Comparison of ENCODE assay signal across 1 cellular context in the genomic region with DNA sequence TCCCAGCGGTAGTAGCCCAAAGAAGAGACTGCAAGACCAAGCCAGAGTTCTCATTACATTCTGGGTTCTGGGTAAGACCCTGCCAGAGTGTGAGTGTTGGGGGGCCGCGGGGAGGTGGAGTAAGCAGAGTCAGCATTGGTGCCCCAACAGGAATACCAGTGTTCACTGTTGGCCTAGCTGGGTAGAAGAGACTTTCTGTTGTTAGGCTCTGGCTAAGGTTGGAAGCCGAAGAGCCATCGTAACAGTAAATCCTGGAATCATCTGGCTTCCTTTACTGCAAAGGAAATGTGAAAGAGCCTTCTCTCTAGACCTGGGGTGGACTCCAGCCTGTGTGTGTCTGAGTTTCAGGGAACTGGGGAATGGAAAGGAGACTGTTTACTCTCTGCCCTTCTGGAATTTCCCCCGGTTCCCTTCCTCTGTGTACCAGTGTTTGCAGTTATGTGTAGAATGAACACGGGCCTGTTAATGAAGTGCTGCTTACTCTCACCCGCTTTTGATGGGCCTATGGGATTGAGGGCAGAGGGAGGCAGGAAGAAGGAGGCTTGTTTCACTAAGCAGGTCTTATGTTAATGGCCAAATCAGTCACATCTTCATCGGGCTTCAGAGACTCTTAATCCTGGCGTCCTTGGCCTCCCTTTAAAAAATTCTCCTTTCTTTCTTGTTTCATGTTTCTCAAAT.
TF ChIP-seq lines count a peak whose summit lies in the region.

No MANE protein-coding gene starts in this region.

TF ChIP-seq in HepG2, 621 proteins besides CTCF, POLR2A, EP300 and RAD21 (continued from another document and continues in another):
- peak; percentile 48; the same call in 1 of the 2 replicates for TF ChIP-seq ZNF205 (CRISPR knock-in tag; IDR thresholded peaks at IDR 0.05)
- TF ChIP-seq NRL (CRISPR knock-in tag; IDR thresholded peaks at IDR 0.05; ENCODE audit: borderline replicate concordance): no peak
- peak; percentile 73 for TF ChIP-seq ZMYM4 (CRISPR knock-in tag; IDR thresholded peaks at IDR 0.05)
- TF ChIP-seq, protein P1, sequence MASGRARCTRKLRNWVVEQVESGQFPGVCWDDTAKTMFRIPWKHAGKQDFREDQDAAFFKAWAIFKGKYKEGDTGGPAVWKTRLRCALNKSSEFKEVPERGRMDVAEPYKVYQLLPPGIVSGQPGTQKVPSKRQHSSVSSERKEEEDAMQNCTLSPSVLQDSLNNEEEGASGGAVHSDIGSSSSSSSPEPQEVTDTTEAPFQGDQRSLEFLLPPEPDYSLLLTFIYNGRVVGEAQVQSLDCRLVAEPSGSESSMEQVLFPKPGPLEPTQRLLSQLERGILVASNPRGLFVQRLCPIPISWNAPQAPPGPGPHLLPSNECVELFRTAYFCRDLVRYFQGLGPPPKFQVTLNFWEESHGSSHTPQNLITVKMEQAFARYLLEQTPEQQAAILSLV (CRISPR knock-in tag; IDR thresholded peaks at IDR 0.05; ENCODE audit: borderline replicate concordance): no peak
- TF ChIP-seq ZNF543 (CRISPR knock-in tag; IDR thresholded peaks at IDR 0.05): peak; percentile 93
- TF ChIP-seq CHD4 (IDR thresholded peaks at IDR 0.05; ENCODE audit: borderline replicate concordance, low read length): no peak
- TF ChIP-seq YY1 (IDR thresholded peaks at IDR 0.05; ENCODE audit: insufficient read depth, insufficient replicate concordance, low read depth, low read length): no peak
- TF ChIP-seq SPEN (CRISPR knock-in tag; IDR thresholded peaks at IDR 0.05; ENCODE audit: low read depth): 0 out of 2 replicates have a peak, but pooled peaks have one; percentile 42
- TF ChIP-seq TEAD2 (CRISPR knock-in tag; IDR thresholded peaks at IDR 0.05): no peak
- TF ChIP-seq MAFK (conservative IDR thresholded peaks at IDR 0.05 in 1 of 2, IDR thresholded peaks at IDR 0.05 in 1 of 2; ENCODE audit: low read length in 2 of 2): no peak
- TF ChIP-seq, protein P2, sequence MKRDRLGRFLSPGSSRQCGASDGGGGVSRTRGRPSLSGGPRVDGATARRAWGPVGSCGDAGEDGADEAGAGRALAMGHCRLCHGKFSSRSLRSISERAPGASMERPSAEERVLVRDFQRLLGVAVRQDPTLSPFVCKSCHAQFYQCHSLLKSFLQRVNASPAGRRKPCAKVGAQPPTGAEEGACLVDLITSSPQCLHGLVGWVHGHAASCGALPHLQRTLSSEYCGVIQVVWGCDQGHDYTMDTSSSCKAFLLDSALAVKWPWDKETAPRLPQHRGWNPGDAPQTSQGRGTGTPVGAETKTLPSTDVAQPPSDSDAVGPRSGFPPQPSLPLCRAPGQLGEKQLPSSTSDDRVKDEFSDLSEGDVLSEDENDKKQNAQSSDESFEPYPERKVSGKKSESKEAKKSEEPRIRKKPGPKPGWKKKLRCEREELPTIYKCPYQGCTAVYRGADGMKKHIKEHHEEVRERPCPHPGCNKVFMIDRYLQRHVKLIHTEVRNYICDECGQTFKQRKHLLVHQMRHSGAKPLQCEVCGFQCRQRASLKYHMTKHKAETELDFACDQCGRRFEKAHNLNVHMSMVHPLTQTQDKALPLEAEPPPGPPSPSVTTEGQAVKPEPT (CRISPR knock-in tag; IDR thresholded peaks at IDR 0.05; ENCODE audit: low read depth): peak; percentile 74; the same call in 1 of the 2 replicates
- TF ChIP-seq, protein P3, sequence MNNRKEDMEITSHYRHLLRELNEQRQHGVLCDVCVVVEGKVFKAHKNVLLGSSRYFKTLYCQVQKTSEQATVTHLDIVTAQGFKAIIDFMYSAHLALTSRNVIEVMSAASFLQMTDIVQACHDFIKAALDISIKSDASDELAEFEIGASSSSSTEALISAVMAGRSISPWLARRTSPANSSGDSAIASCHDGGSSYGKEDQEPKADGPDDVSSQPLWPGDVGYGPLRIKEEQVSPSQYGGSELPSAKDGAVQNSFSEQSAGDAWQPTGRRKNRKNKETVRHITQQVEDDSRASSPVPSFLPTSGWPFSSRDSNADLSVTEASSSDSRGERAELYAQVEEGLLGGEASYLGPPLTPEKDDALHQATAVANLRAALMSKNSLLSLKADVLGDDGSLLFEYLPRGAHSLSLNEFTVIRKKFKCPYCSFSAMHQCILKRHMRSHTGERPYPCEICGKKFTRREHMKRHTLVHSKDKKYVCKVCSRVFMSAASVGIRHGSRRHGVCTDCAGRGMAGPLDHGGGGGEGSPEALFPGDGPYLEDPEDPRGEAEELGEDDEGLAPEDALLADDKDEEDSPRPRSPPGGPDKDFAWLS (CRISPR knock-in tag; IDR thresholded peaks at IDR 0.05; ENCODE audit: borderline replicate concordance): no peak
- no peak for TF ChIP-seq ZSCAN12 (CRISPR knock-in tag; IDR thresholded peaks at IDR 0.05)
- TF ChIP-seq, protein P4, sequence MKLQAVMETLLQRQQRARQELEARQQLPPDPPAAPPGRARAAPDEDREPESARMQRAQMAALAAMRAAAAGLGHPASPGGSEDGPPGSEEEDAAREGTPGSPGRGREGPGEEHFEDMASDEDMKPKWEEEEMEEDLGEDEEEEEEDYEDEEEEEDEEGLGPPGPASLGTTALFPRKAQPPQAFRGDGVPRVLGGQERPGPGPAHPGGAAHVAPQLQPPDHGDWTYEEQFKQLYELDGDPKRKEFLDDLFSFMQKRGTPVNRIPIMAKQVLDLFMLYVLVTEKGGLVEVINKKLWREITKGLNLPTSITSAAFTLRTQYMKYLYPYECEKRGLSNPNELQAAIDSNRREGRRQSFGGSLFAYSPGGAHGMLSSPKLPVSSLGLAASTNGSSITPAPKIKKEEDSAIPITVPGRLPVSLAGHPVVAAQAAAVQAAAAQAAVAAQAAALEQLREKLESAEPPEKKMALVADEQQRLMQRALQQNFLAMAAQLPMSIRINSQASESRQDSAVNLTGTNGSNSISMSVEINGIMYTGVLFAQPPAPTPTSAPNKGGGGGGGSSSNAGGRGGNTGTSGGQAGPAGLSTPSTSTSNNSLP (IDR thresholded peaks at IDR 0.05; ENCODE audit: low read depth, low read length): no peak
- peak; percentile 70; the same call in 1 of the 2 replicates for TF ChIP-seq ZFP90 (CRISPR knock-in tag; IDR thresholded peaks at IDR 0.05; ENCODE audit: borderline replicate concordance)
- TF ChIP-seq, protein P5, sequence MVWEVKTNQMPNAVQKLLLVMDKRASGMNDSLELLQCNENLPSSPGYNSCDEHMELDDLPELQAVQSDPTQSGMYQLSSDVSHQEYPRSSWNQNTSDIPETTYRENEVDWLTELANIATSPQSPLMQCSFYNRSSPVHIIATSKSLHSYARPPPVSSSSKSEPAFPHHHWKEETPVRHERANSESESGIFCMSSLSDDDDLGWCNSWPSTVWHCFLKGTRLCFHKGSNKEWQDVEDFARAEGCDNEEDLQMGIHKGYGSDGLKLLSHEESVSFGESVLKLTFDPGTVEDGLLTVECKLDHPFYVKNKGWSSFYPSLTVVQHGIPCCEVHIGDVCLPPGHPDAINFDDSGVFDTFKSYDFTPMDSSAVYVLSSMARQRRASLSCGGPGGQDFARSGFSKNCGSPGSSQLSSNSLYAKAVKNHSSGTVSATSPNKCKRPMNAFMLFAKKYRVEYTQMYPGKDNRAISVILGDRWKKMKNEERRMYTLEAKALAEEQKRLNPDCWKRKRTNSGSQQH (CRISPR knock-in tag; IDR thresholded peaks at IDR 0.05; ENCODE audit: low read depth): peak; percentile 59; the same call in 1 of the 2 replicates
- no peak for TF ChIP-seq SMARCC2 (IDR thresholded peaks at IDR 0.05)
- TF ChIP-seq, protein P6, sequence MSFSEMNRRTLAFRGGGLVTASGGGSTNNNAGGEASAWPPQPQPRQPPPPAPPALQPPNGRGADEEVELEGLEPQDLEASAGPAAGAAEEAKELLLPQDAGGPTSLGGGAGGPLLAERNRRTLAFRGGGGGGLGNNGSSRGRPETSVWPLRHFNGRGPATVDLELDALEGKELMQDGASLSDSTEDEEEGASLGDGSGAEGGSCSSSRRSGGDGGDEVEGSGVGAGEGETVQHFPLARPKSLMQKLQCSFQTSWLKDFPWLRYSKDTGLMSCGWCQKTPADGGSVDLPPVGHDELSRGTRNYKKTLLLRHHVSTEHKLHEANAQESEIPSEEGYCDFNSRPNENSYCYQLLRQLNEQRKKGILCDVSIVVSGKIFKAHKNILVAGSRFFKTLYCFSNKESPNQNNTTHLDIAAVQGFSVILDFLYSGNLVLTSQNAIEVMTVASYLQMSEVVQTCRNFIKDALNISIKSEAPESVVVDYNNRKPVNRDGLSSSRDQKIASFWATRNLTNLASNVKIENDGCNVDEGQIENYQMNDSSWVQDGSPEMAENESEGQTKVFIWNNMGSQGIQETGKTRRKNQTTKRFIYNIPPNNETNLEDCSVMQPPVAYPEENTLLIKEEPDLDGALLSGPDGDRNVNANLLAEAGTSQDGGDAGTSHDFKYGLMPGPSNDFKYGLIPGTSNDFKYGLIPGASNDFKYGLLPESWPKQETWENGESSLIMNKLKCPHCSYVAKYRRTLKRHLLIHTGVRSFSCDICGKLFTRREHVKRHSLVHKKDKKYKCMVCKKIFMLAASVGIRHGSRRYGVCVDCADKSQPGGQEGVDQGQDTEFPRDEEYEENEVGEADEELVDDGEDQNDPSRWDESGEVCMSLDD (CRISPR knock-in tag; IDR thresholded peaks at IDR 0.05; ENCODE audit: borderline replicate concordance): 0 out of 2 replicates have a peak, but pooled peaks have one; percentile 36
- TF ChIP-seq KLF13 (CRISPR knock-in tag; IDR thresholded peaks at IDR 0.05): no peak
- TF ChIP-seq ZNF792 (CRISPR knock-in tag; IDR thresholded peaks at IDR 0.05): peak; percentile 12; the same call in 1 of the 2 replicates
- no peak for TF ChIP-seq CC2D1A (CRISPR knock-in tag; IDR thresholded peaks at IDR 0.05)
- no peak for TF ChIP-seq CREB1 (IDR thresholded peaks at IDR 0.05)
- TF ChIP-seq CREB1 (CRISPR knock-in tag; IDR thresholded peaks at IDR 0.05): peak; percentile 68
- TF ChIP-seq ZNF121 (CRISPR knock-in tag; IDR thresholded peaks at IDR 0.05): peak; percentile 31; the same call in 1 of the 2 replicates
- TF ChIP-seq ATAD3A (CRISPR knock-in tag; IDR thresholded peaks at IDR 0.05): no peak
- no peak for TF ChIP-seq NFE2L2 (IDR thresholded peaks at IDR 0.05; ENCODE audit: low read length)
- no peak for TF ChIP-seq ZNF546 (CRISPR knock-in tag; conservative IDR thresholded peaks at IDR 0.05)
- TF ChIP-seq FOSL1 (CRISPR knock-in tag; IDR thresholded peaks at IDR 0.05; ENCODE audit: borderline replicate concordance): no peak
- TF ChIP-seq, protein P7, sequence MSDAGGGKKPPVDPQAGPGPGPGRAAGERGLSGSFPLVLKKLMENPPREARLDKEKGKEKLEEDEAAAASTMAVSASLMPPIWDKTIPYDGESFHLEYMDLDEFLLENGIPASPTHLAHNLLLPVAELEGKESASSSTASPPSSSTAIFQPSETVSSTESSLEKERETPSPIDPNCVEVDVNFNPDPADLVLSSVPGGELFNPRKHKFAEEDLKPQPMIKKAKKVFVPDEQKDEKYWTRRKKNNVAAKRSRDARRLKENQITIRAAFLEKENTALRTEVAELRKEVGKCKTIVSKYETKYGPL (CRISPR knock-in tag; IDR thresholded peaks at IDR 0.05): no peak
- TF ChIP-seq POLR2G (IDR thresholded peaks at IDR 0.05; ENCODE audit: low read depth, low read length): peak; percentile 89
- TF ChIP-seq, protein P8, sequence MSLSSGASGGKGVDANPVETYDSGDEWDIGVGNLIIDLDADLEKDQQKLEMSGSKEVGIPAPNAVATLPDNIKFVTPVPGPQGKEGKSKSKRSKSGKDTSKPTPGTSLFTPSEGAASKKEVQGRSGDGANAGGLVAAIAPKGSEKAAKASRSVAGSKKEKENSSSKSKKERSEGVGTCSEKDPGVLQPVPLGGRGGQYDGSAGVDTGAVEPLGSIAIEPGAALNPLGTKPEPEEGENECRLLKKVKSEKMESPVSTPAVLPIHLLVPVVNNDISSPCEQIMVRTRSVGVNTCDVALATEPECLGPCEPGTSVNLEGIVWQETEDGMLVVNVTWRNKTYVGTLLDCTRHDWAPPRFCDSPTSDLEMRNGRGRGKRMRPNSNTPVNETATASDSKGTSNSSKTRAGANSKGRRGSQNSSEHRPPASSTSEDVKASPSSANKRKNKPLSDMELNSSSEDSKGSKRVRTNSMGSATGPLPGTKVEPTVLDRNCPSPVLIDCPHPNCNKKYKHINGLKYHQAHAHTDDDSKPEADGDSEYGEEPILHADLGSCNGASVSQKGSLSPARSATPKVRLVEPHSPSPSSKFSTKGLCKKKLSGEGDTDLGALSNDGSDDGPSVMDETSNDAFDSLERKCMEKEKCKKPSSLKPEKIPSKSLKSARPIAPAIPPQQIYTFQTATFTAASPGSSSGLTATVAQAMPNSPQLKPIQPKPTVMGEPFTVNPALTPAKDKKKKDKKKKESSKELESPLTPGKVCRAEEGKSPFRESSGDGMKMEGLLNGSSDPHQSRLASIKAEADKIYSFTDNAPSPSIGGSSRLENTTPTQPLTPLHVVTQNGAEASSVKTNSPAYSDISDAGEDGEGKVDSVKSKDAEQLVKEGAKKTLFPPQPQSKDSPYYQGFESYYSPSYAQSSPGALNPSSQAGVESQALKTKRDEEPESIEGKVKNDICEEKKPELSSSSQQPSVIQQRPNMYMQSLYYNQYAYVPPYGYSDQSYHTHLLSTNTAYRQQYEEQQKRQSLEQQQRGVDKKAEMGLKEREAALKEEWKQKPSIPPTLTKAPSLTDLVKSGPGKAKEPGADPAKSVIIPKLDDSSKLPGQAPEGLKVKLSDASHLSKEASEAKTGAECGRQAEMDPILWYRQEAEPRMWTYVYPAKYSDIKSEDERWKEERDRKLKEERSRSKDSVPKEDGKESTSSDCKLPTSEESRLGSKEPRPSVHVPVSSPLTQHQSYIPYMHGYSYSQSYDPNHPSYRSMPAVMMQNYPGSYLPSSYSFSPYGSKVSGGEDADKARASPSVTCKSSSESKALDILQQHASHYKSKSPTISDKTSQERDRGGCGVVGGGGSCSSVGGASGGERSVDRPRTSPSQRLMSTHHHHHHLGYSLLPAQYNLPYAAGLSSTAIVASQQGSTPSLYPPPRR (CRISPR knock-in tag; IDR thresholded peaks at IDR 0.05; ENCODE audit: borderline replicate concordance): peak; percentile 79
- no peak for TF ChIP-seq DR1 (CRISPR knock-in tag; IDR thresholded peaks at IDR 0.05)
- TF ChIP-seq XBP1 (CRISPR knock-in tag; IDR thresholded peaks at IDR 0.05): no peak
- TF ChIP-seq SP140L (CRISPR knock-in tag; IDR thresholded peaks at IDR 0.05; ENCODE audit: borderline replicate concordance): no peak
- no peak for TF ChIP-seq ZKSCAN5 (CRISPR knock-in tag; IDR thresholded peaks at IDR 0.05)
- TF ChIP-seq MTF2 (CRISPR knock-in tag; IDR thresholded peaks at IDR 0.05; ENCODE audit: borderline replicate concordance): no peak
- no peak; the same call in 1 of the 2 replicates for TF ChIP-seq ZBTB21 (CRISPR knock-in tag; IDR thresholded peaks at IDR 0.05)
- TF ChIP-seq TCF7L2 (IDR thresholded peaks at IDR 0.05; ENCODE audit: low read depth, low read length): no peak
- TF ChIP-seq ARNT (IDR thresholded peaks at IDR 0.05): no peak
- TF ChIP-seq JUNB (CRISPR knock-in tag; IDR thresholded peaks at IDR 0.05; ENCODE audit: borderline replicate concordance): no peak
- peak; percentile 92; the same call in 1 of the 2 replicates for TF ChIP-seq SNAPC2 (CRISPR knock-in tag; IDR thresholded peaks at IDR 0.05)
